In genomic region chr19:7872306-7873204, GRCh38 we compare ENCODE assay signal across 12 cellular contexts. TPM values are rescaled to one million over a fixed set of nuclear protein-coding genes. Genes with fewer than 3 reads are reported as not detected.
DNase-seq lines count a peak whose midpoint lies in the region; ATAC-seq and TF ChIP-seq lines count a peak whose summit lies in the region.
"Had no signal": no experiment of that assay in that cellular context is flagged by ENCODE, and none has a peak within 500 bp of the region (broad histone marks: within the 10 kb centered on the region; RNA-seq: fewer than 3 reads in every experiment).

No MANE protein-coding gene starts in this region.

- H3K9ac ChIP-seq in iPS-15b (ENCODE audit: low read depth, low read length): no peak overlapping the region
- no peak overlapping the region for H3K9ac ChIP-seq in smooth muscle cell (ENCODE audit: low read depth)

- no peaks in the 10 kb centered on the region for H3K9me3 Mint-ChIP-seq in activated CD4-positive, alpha-beta T cell treated with anti-CD3 and anti-CD28 coated beads for 36 hours (ENCODE audit: low read depth)
- H3K9me3 Mint-ChIP-seq in activated CD4-positive, alpha-beta T cell treated with anti-CD3 and anti-CD28 coated beads, Interleukin-2, amount 10 ng/mL, durations not matched to agents 7 days and 5 days: no peaks in the 10 kb centered on the region
- H3K9me3 Mint-ChIP-seq in activated CD4-positive, alpha-beta memory T cell treated with anti-CD3 and anti-CD28 coated beads for 36 hours: no peaks in the 10 kb centered on the region

- no peak for TF ChIP-seq CTCF in smooth muscle cell (IDR thresholded peaks at IDR 0.05; ENCODE audit: borderline replicate concordance, insufficient read depth, poor library complexity, severe bottlenecking)

- H3K4me3 ChIP-seq in iPS-15b (ENCODE audit: low read depth, low read length) (peak overlapping the region; percentile 79), smooth muscle cell (peak overlapping the region; percentile 43)
- no peak overlapping the region for H3K4me3 ChIP-seq in effector memory CD4-positive, alpha-beta T cell (ENCODE audit: insufficient read depth, low read depth, low read length, poor library complexity, severe bottlenecking)
- H3K4me3 ChIP-seq: prostate gland had no signal

- CTCF ChIA-PET in activated CD4-positive, alpha-beta T cell treated with anti-CD3 and anti-CD28 coated beads for 36 hours (lab: Charles Lee): interaction anchor here (0.6 to 1.9 kb wide), 7 partner anchors 11 to 380 kb away, joined by 3 to 7 read pairs (median 4); partner anchors contain the start of gene SNAPC2
- CTCF ChIA-PET in activated CD4-positive, alpha-beta T cell treated with anti-CD3 and anti-CD28 coated beads, Interleukin-2, amount 10 ng/mL, durations not matched to agents 7 days and 5 days (lab: Charles Lee): interaction anchor here (0.5 kb wide), 1 partner anchor 545 kb away, joined by 4 read pairs; no protein-coding TSS in a partner anchor
- CTCF ChIA-PET in activated CD4-positive, alpha-beta memory T cell treated with anti-CD3 and anti-CD28 coated beads for 36 hours (lab: Charles Lee): no interaction called here

- intact Hi-C loops in activated CD4-positive, alpha-beta T cell treated with anti-CD3 and anti-CD28 coated beads for 36 hours (cut with DNase I, micrococcal nuclease): loop anchor here in 1 of 2 experiments (1.0 to 5.0 kb wide), 4 partner anchors 16 to 1135 kb away; partner anchors contain the start of genes GPR108, LRRC8E, RAB11B and TRIP10
- intact Hi-C loops in activated CD4-positive, alpha-beta memory T cell treated with anti-CD3 and anti-CD28 coated beads for 36 hours (cut with micrococcal nuclease): no loop called here

- H3K27me3 Mint-ChIP-seq in activated CD4-positive, alpha-beta T cell treated with anti-CD3 and anti-CD28 coated beads for 36 hours: peaks cover 21% of the 10 kb centered on the region
- peaks cover 37% of the 10 kb centered on the region for H3K27me3 Mint-ChIP-seq in activated CD4-positive, alpha-beta T cell treated with anti-CD3 and anti-CD28 coated beads, Interleukin-2, amount 10 ng/mL, durations not matched to agents 7 days and 5 days
- H3K27me3 Mint-ChIP-seq in activated CD4-positive, alpha-beta memory T cell treated with anti-CD3 and anti-CD28 coated beads for 36 hours: peaks cover 21% of the 10 kb centered on the region

- H3K4me2 ChIP-seq in smooth muscle cell: peak overlapping the region; percentile 84

- 62% methylated on average over 42 of the region's 47 CpGs for WGBS in smooth muscle cell (ENCODE audit: low lambda C conversion rate)

- peaks cover 39% of the 10 kb centered on the region for H3K4me1 Mint-ChIP-seq in activated CD4-positive, alpha-beta T cell treated with anti-CD3 and anti-CD28 coated beads for 36 hours
- peaks cover 40% of the 10 kb centered on the region for H3K4me1 Mint-ChIP-seq in activated CD4-positive, alpha-beta T cell treated with anti-CD3 and anti-CD28 coated beads, Interleukin-2, amount 10 ng/mL, durations not matched to agents 7 days and 5 days
- H3K4me1 Mint-ChIP-seq in activated CD4-positive, alpha-beta memory T cell treated with anti-CD3 and anti-CD28 coated beads for 36 hours (ENCODE audit: low read depth): peaks cover 36% of the 10 kb centered on the region

- H3K4me3 Mint-ChIP-seq in activated CD4-positive, alpha-beta T cell treated with anti-CD3 and anti-CD28 coated beads for 36 hours: peak overlapping the region; percentile 2
- no peak overlapping the region for H3K4me3 Mint-ChIP-seq in activated CD4-positive, alpha-beta T cell treated with anti-CD3 and anti-CD28 coated beads, Interleukin-2, amount 10 ng/mL, durations not matched to agents 7 days and 5 days
- no peak overlapping the region for H3K4me3 Mint-ChIP-seq in activated CD4-positive, alpha-beta memory T cell treated with anti-CD3 and anti-CD28 coated beads for 36 hours

- H2AFZ ChIP-seq in smooth muscle cell (ENCODE audit: low read depth): no peak overlapping the region

- ATAC-seq in activated CD4-positive, alpha-beta T cell treated with anti-CD3 and anti-CD28 coated beads for 36 hours: no peak
- ATAC-seq in SK-N-SH treated with all-trans-retinoic acid at 6 μM for 48 hours: no peak

- no peaks in the 10 kb centered on the region for H3K36me3 Mint-ChIP-seq in activated CD4-positive, alpha-beta T cell treated with anti-CD3 and anti-CD28 coated beads for 36 hours (ENCODE audit: low read depth)
- no peaks in the 10 kb centered on the region for H3K36me3 Mint-ChIP-seq in activated CD4-positive, alpha-beta T cell treated with anti-CD3 and anti-CD28 coated beads, Interleukin-2, amount 10 ng/mL, durations not matched to agents 7 days and 5 days (ENCODE audit: low read depth)
- no peaks in the 10 kb centered on the region for H3K36me3 Mint-ChIP-seq in activated CD4-positive, alpha-beta memory T cell treated with anti-CD3 and anti-CD28 coated beads for 36 hours

- H3K36me3 ChIP-seq in iPS-15b (ENCODE audit: control insufficient read depth, insufficient read depth, low read length) (no peaks in the 10 kb centered on the region), smooth muscle cell (ENCODE audit: low read depth) (no peaks in the 10 kb centered on the region)
- no peaks in the 10 kb centered on the region for H3K36me3 ChIP-seq in effector memory CD4-positive, alpha-beta T cell (ENCODE audit: control insufficient read depth, insufficient read depth, low read length)
- H3K36me3 ChIP-seq: prostate gland, transverse colon had no signal

- H4K20me1 ChIP-seq in smooth muscle cell (ENCODE audit: low read depth): no peaks in the 10 kb centered on the region

- peaks cover 6% of the 10 kb centered on the region for H3K4me1 ChIP-seq in iPS-15b (ENCODE audit: control insufficient read depth, insufficient read depth, low read length)
- peaks cover 4% of the 10 kb centered on the region for H3K4me1 ChIP-seq in smooth muscle cell (ENCODE audit: low read depth)
- peaks cover 46% of the 10 kb centered on the region for H3K4me1 ChIP-seq in effector memory CD4-positive, alpha-beta T cell (ENCODE audit: control insufficient read depth, insufficient read depth, low read length, poor library complexity, severe bottlenecking)
- H3K4me1 ChIP-seq: prostate gland had no signal

- POLR2A ChIA-PET in activated CD4-positive, alpha-beta T cell treated with anti-CD3 and anti-CD28 coated beads for 36 hours (lab: Charles Lee): no interaction called here
- POLR2A ChIA-PET in activated CD4-positive, alpha-beta T cell treated with anti-CD3 and anti-CD28 coated beads, Interleukin-2, amount 10 ng/mL, durations not matched to agents 7 days and 5 days (lab: Charles Lee): no interaction called here
- POLR2A ChIA-PET in activated CD4-positive, alpha-beta memory T cell treated with anti-CD3 and anti-CD28 coated beads for 36 hours (lab: Charles Lee): interaction anchor here (0.7 kb wide), 1 partner anchor 30 kb away, joined by 3 read pairs; no protein-coding TSS in a partner anchor

- H3K9me3 ChIP-seq in iPS-15b (ENCODE audit: control insufficient read depth, insufficient read depth, low read length) (no peaks in the 10 kb centered on the region), smooth muscle cell (replicated peaks; ENCODE audit: low read depth) (no peaks in the 10 kb centered on the region)
- H3K9me3 ChIP-seq in effector memory CD4-positive, alpha-beta T cell (ENCODE audit: control insufficient read depth, low read length): no peaks in the 10 kb centered on the region
- H3K9me3 ChIP-seq: prostate gland, transverse colon had no signal

- no peak overlapping the region for H3K27ac Mint-ChIP-seq in activated CD4-positive, alpha-beta T cell treated with anti-CD3 and anti-CD28 coated beads for 36 hours
- no peak overlapping the region for H3K27ac Mint-ChIP-seq in activated CD4-positive, alpha-beta T cell treated with anti-CD3 and anti-CD28 coated beads, Interleukin-2, amount 10 ng/mL, durations not matched to agents 7 days and 5 days
- H3K27ac Mint-ChIP-seq in activated CD4-positive, alpha-beta memory T cell treated with anti-CD3 and anti-CD28 coated beads for 36 hours: no peak overlapping the region
- H3K27ac Mint-ChIP-seq: activated CD8-positive, alpha-beta T cell treated with anti-CD3 and anti-CD28 coated beads, Interleukin-2, amount 10 ng/mL, durations not matched to agents 7 days and 5 days had no signal

- H3K79me2 ChIP-seq in smooth muscle cell (ENCODE audit: low read depth): no peaks in the 10 kb centered on the region

- H3F3A ChIP-seq in smooth muscle cell (ENCODE audit: low read depth): peaks cover 3% of the 10 kb centered on the region

- no peak overlapping the region for H3K27ac ChIP-seq in smooth muscle cell (ENCODE audit: low read depth)
- H3K27ac ChIP-seq in effector memory CD4-positive, alpha-beta T cell (ENCODE audit: insufficient read depth, low read length, poor library complexity, severe bottlenecking): no peak overlapping the region

- DNase-seq in activated CD4-positive, alpha-beta T cell treated with anti-CD3 and anti-CD28 coated beads for 36 hours: no peak
- no peak for DNase-seq in activated CD4-positive, alpha-beta T cell treated with anti-CD3 and anti-CD28 coated beads, Interleukin-2, amount 10 ng/mL, durations not matched to agents 7 days and 5 days
- DNase-seq in smooth muscle cell (lab: John Stamatoyannopoulos, UW; ENCODE audit: unreplicated experiment) (no peak), COLO668 (lab: John Stamatoyannopoulos, UW; ENCODE audit: unreplicated experiment) (no peak)
- no peak for DNase-seq in effector memory CD4-positive, alpha-beta T cell
- no peak for DNase-seq in activated CD4-positive, alpha-beta memory T cell treated with anti-CD3 and anti-CD28 coated beads for 36 hours

- H3K27me3 ChIP-seq in iPS-15b (ENCODE audit: control insufficient read depth, insufficient read depth, low read length) (peaks cover 20% of the 10 kb centered on the region), smooth muscle cell (ENCODE audit: low read depth) (peaks cover 50% of the 10 kb centered on the region)
- peaks cover 19% of the 10 kb centered on the region for H3K27me3 ChIP-seq in effector memory CD4-positive, alpha-beta T cell (replicated peaks; ENCODE audit: control insufficient read depth, insufficient read depth, low read length, poor library complexity, severe bottlenecking)

RNA-seq across cellular contexts. Expression of gene PRR36, which starts 1.6 kb away (rescaled TPM):
- total RNA-seq in activated CD4-positive, alpha-beta T cell treated with anti-CD3 and anti-CD28 coated beads for 36 hours: under 1 TPM; 0.09 to 0.14 TPM
- total RNA-seq in activated CD4-positive, alpha-beta T cell treated with anti-CD3 and anti-CD28 coated beads, Interleukin-2, amount 10 ng/mL, durations not matched to agents 7 days and 5 days: under 1 TPM; 0.10 to 0.15 TPM
- total RNA-seq in smooth muscle cell: 0.13 TPM in 1 of 2 replicates, not detected in the other
- polyA plus RNA-seq in smooth muscle cell: 0.57 and 2.5 TPM in 2 replicates
- total RNA-seq in activated CD4-positive, alpha-beta memory T cell treated with anti-CD3 and anti-CD28 coated beads for 36 hours: under 1 TPM; 0.14 to 0.19 TPM

RNA-seq across cellular contexts. Expression of gene LRRC8E, which starts 15.8 kb away (rescaled TPM):
- not detected for total RNA-seq in activated CD4-positive, alpha-beta T cell treated with anti-CD3 and anti-CD28 coated beads for 36 hours
- not detected for total RNA-seq in activated CD4-positive, alpha-beta T cell treated with anti-CD3 and anti-CD28 coated beads, Interleukin-2, amount 10 ng/mL, durations not matched to agents 7 days and 5 days
- 7.6 and 7.8 TPM in 2 replicates for total RNA-seq in smooth muscle cell
- polyA plus RNA-seq in smooth muscle cell: 6.3 and 7.4 TPM in 2 replicates
- not detected for total RNA-seq in activated CD4-positive, alpha-beta memory T cell treated with anti-CD3 and anti-CD28 coated beads for 36 hours
- total RNA-seq: activated CD8-positive, alpha-beta T cell treated with anti-CD3 and anti-CD28 coated beads, Interleukin-2, amount 10 ng/mL, durations not matched to agents 7 days and 5 days had no signal
- polyA plus RNA-seq: aorta had no signal

RNA-seq across cellular contexts. Expression of gene MAP2K7, which starts 31.1 kb away (rescaled TPM):
- total RNA-seq in activated CD4-positive, alpha-beta T cell treated with anti-CD3 and anti-CD28 coated beads for 36 hours: 10 to 100 TPM; 32.2 to 33.7 TPM
- 10 to 100 TPM; 44.1 to 45.6 TPM for total RNA-seq in activated CD4-positive, alpha-beta T cell treated with anti-CD3 and anti-CD28 coated beads, Interleukin-2, amount 10 ng/mL, durations not matched to agents 7 days and 5 days
- total RNA-seq in smooth muscle cell: 6.7 and 8.2 TPM in 2 replicates
- polyA plus RNA-seq in smooth muscle cell: 9.2 and 13.1 TPM in 2 replicates
- 10 to 100 TPM; 29.1 to 30.1 TPM for total RNA-seq in activated CD4-positive, alpha-beta memory T cell treated with anti-CD3 and anti-CD28 coated beads for 36 hours

RNA-seq across cellular contexts. Expression of gene TGFBR3L, which starts 42.1 kb away (rescaled TPM):
- total RNA-seq in activated CD4-positive, alpha-beta T cell treated with anti-CD3 and anti-CD28 coated beads for 36 hours: 1 to 10 TPM; 2.6 to 3.2 TPM
- 1 to 10 TPM in 1 of 2 experiments, under 1 TPM in 1; 0.79 to 1.4 TPM for total RNA-seq in activated CD4-positive, alpha-beta T cell treated with anti-CD3 and anti-CD28 coated beads, Interleukin-2, amount 10 ng/mL, durations not matched to agents 7 days and 5 days
- total RNA-seq in smooth muscle cell: 18.7 and 20.7 TPM in 2 replicates
- polyA plus RNA-seq in smooth muscle cell: 44.0 and 46.6 TPM in 2 replicates
- 1 to 10 TPM; 4.4 to 4.6 TPM for total RNA-seq in activated CD4-positive, alpha-beta memory T cell treated with anti-CD3 and anti-CD28 coated beads for 36 hours

RNA-seq across cellular contexts. Expression of gene EVI5L, which starts 42.5 kb away (rescaled TPM):
- total RNA-seq in activated CD4-positive, alpha-beta T cell treated with anti-CD3 and anti-CD28 coated beads for 36 hours: 1 to 10 TPM; 4.8 to 5.9 TPM
- total RNA-seq in activated CD4-positive, alpha-beta T cell treated with anti-CD3 and anti-CD28 coated beads, Interleukin-2, amount 10 ng/mL, durations not matched to agents 7 days and 5 days: 10 to 100 TPM in 1 of 2 experiments, 1 to 10 TPM in 1; 9.7 to 11.2 TPM
- total RNA-seq in smooth muscle cell: 8.8 and 10.9 TPM in 2 replicates
- 15.9 and 21.2 TPM in 2 replicates for polyA plus RNA-seq in smooth muscle cell
- 1 to 10 TPM; 5.0 to 5.6 TPM for total RNA-seq in activated CD4-positive, alpha-beta memory T cell treated with anti-CD3 and anti-CD28 coated beads for 36 hours
